8 cellular contexts compared by ENCODE assay signal in genomic region chr19:16828990-16829821, GRCh38. TPM values are rescaled to one million over a fixed set of nuclear protein-coding genes. Genes with fewer than 3 reads are reported as not detected.
DNase-seq lines count a peak whose midpoint lies in the region; ATAC-seq and TF ChIP-seq lines count a peak whose summit lies in the region.

SIN3B (plus strand) TSS chr19:16829398; CDS start chr19:16829421, 23 bp downstream.

- peak within 1 kb of the TSS; percentile 94 for H3K9ac ChIP-seq in Loucy (ENCODE audit: low read depth, low read length, poor library complexity, severe bottlenecking)

- peaks cover 21% of the 10 kb centered on the region for H3K79me2 ChIP-seq in Loucy (ENCODE audit: insufficient read depth, low read length)

- TF ChIP-seq CTCF in AG09319 (IDR thresholded peaks at IDR 0.05; ENCODE audit: low read depth, low read length) (no peak), Loucy (conservative IDR thresholded peaks at IDR 0.05; ENCODE audit: low read length) (no peak), fibroblast of villous mesenchyme (IDR thresholded peaks at IDR 0.05; ENCODE audit: insufficient read depth, low read depth, low read length) (no peak), nephron progenitor cell (IDR thresholded peaks at IDR 0.05) (no peak)

- in situ Hi-C loops in SK-MEL-5 (cut with HindIII; ENCODE audit: low pct_unique_long_range_greater_than_20kb, low sequenced_read_pairs), result no loop called here

- no peak within 1 kb of the TSS for H3K27ac Mint-ChIP-seq in nephron progenitor cell

- H3K4me2 ChIP-seq in Loucy (ENCODE audit: low read depth, low read length, poor library complexity, severe bottlenecking), result peak within 1 kb of the TSS; percentile 97

- H3K4me3 Mint-ChIP-seq in nephron progenitor cell, result peak within 1 kb of the TSS; percentile 90

- H3K27me3 Mint-ChIP-seq in nephron progenitor cell (ENCODE audit: low read depth, poor library complexity), result peaks cover 16% of the 10 kb centered on the region

- no peaks in the 10 kb centered on the region for H3K9me3 ChIP-seq in Loucy (ENCODE audit: insufficient read depth, low read depth, low read length)

- peak within 1 kb of the TSS; percentile 74; the same call in 1 of the 2 replicates for H2AFZ ChIP-seq in Loucy (ENCODE audit: low read length)

- no peaks in the 10 kb centered on the region for H3F3A ChIP-seq in Loucy (ENCODE audit: low read depth)

- DNase-seq in AG09319 (ENCODE audit: extremely low read depth, low read depth), result peak; percentile 67
- peak; percentile 82 for DNase-seq in GM19238 (ENCODE audit: insufficient read length, low spot score)
- DNase-seq in SK-MEL-5 (ENCODE audit: low read depth, low spot score), result peak; percentile 84
- DNase-seq in activated gamma-delta T cell treated with anti-CD3 and anti-CD28 coated beads, Interleukin-2, amount 50 U/mL, for 16 hours (ENCODE audit: low read depth), result peak; percentile 79
- DNase-seq in fibroblast of villous mesenchyme (ENCODE audit: low read depth), result peak; percentile 92
- peak; percentile 87 for DNase-seq in nephron progenitor cell
- peak; percentile 91 for DNase-seq in stimulated activated naive CD8-positive, alpha-beta T cell treated with anti-CD3 and anti-CD28 coated beads, Interleukin-15, Interleukin-2, amounts not matched to agents 100 U/mL and 50 U/mL, for 24 hours

- H3K36me3 ChIP-seq in Loucy (ENCODE audit: insufficient read depth, low read length), result peaks cover 7% of the 10 kb centered on the region; the same call in 1 of the 2 replicates

- no peaks in the 10 kb centered on the region for H4K20me1 ChIP-seq in Loucy (ENCODE audit: insufficient read depth, low read length, poor library complexity, severe bottlenecking)

- peaks cover 13% of the 10 kb centered on the region for H3K4me1 ChIP-seq in Loucy (ENCODE audit: insufficient read depth, low read length, poor library complexity, severe bottlenecking)

- peaks cover 44% of the 10 kb centered on the region for H3K4me1 Mint-ChIP-seq in nephron progenitor cell

- H3K9me2 ChIP-seq in Loucy (replicated peaks; ENCODE audit: low read depth, low read length), result no peaks in the 10 kb centered on the region

- no peaks in the 10 kb centered on the region for H3K27me3 ChIP-seq in Loucy (ENCODE audit: insufficient read depth, low read length, poor library complexity, severe bottlenecking)

- peaks cover 26% of the 10 kb centered on the region for H3K36me3 Mint-ChIP-seq in nephron progenitor cell (ENCODE audit: low read depth)

- peak; percentile 78 for ATAC-seq in stimulated activated naive CD8-positive, alpha-beta T cell treated with anti-CD3 and anti-CD28 coated beads, Interleukin-15, Interleukin-2, amounts not matched to agents 100 U/mL and 50 U/mL, for 24 hours

- H3K9me3 Mint-ChIP-seq in nephron progenitor cell, result peaks cover 10% of the 10 kb centered on the region

- H3K4me3 ChIP-seq in Loucy (ENCODE audit: low read length, poor library complexity, severe bottlenecking) (peak within 1 kb of the TSS; percentile 99), fibroblast of villous mesenchyme (ENCODE audit: low read depth, low read length) (peak within 1 kb of the TSS; percentile 76)

RNA-seq across cellular contexts. Expression of gene SIN3B, which starts in this region (rescaled TPM):
- 14.4 and 16.0 TPM in 2 replicates for total RNA-seq in SK-MEL-5 (2014; rRNA removed; shearing (Covaris generic))
- polyA plus RNA-seq in SK-MEL-5 (2015; cell fraction: cytosol; rRNA removed), result 40.8 and 55.0 TPM in 2 replicates
- 197 and 218 TPM in 2 replicates for polyA plus RNA-seq in SK-MEL-5 (2015; cell fraction: nucleus; rRNA removed)
- total RNA-seq in fibroblast of villous mesenchyme, result 35.4 and 40.2 TPM in 2 replicates

Comparison
In these comparisons a context has a peak if more than half of its experiments do, and no peak if none do; other contexts are left out.
1. Peak in every context shown above with its lines: DNase-seq, ATAC-seq and H3K4me3 ChIP-seq.